Comparison of ENCODE assay signal across 15 cellular contexts in genomic region chr2:237964578-237965404, GRCh38. TPM values are rescaled to one million over a fixed set of nuclear protein-coding genes. Genes with fewer than 3 reads are reported as not detected.
DNase-seq lines count a peak whose midpoint lies in the region; ATAC-seq and TF ChIP-seq lines count a peak whose summit lies in the region.
"Had no signal": no experiment of that assay in that cellular context is flagged by ENCODE, and none has a peak within 500 bp of the region (broad histone marks: within the 10 kb centered on the region; RNA-seq: fewer than 3 reads in every experiment).

No MANE protein-coding gene starts in this region.

- TF ChIP-seq CTCF in cardiac fibroblast (IDR thresholded peaks at IDR 0.05; ENCODE audit: low read depth, low read length) (no peak), natural killer cell (IDR thresholded peaks at IDR 0.05) (no peak), GM13977 (IDR thresholded peaks at IDR 0.05; ENCODE audit: extremely low read depth, insufficient read depth, missing control alignments) (no peak)

- peaks cover 30 to 33% of the 10 kb centered on the region in 2 donors for H3K4me1 Mint-ChIP-seq in natural killer cell
- H3K4me1 Mint-ChIP-seq in activated CD4-positive, alpha-beta memory T cell treated with anti-CD3 and anti-CD28 coated beads for 36 hours (ENCODE audit: low read depth), result peaks cover 26% of the 10 kb centered on the region

- peak; percentile 83 for DNase-seq in CMK (ENCODE audit: low read depth)
- peak; percentile 54 for DNase-seq in M059J (ENCODE audit: low read depth)
- peak; percentile 90 to 98 for DNase-seq in cardiac fibroblast (ENCODE audit: low read depth in 2 of 2)
- no peak for DNase-seq in natural killer cell
- no peak for DNase-seq in activated CD4-positive, alpha-beta memory T cell treated with anti-CD3 and anti-CD28 coated beads for 36 hours
- DNase-seq in NCI-H2081 treated with DMSO at 0.1 percent for 48 hours (lab: John Stamatoyannopoulos, UW), result no peak
- DNase-seq in GM13977 (ENCODE audit: low spot score), result no peak
- DNase-seq: foreskin keratinocyte, Kasumi-1, kidney glomerular epithelial cell had no signal

- peak overlapping the region; percentile 60 for H3K4me3 Mint-ChIP-seq in natural killer cell
- H3K4me3 Mint-ChIP-seq in activated CD4-positive, alpha-beta memory T cell treated with anti-CD3 and anti-CD28 coated beads for 36 hours, result no peak overlapping the region
- H3K4me3 Mint-ChIP-seq: stimulated activated naive CD8-positive, alpha-beta T cell treated with anti-CD3 and anti-CD28 coated beads, Interleukin-15, Interleukin-2, amounts not matched to agents 100 ng/mL and 50 ng/mL, for 24 hours had no signal

- no peak overlapping the region for H3K4me3 ChIP-seq in cardiac fibroblast (replicated peaks in 1 of 2; ENCODE audit: low read depth in 2 of 2, low read length in 2 of 2)
- H3K4me3 ChIP-seq: GM12878, pancreas had no signal

- H3K27me3 Mint-ChIP-seq in natural killer cell (ENCODE audit: low read depth in 2 of 2), result no peaks in the 10 kb centered on the region
- H3K27me3 Mint-ChIP-seq in activated CD4-positive, alpha-beta memory T cell treated with anti-CD3 and anti-CD28 coated beads for 36 hours, result no peaks in the 10 kb centered on the region
- H3K27me3 Mint-ChIP-seq: stimulated activated naive CD8-positive, alpha-beta T cell treated with anti-CD3 and anti-CD28 coated beads, Interleukin-15, Interleukin-2, amounts not matched to agents 100 ng/mL and 50 ng/mL, for 24 hours had no signal

- in situ Hi-C loops in GM13977 (cut with MboI; ENCODE audit: low pct_unique_long_range_greater_than_20kb, low sequenced_read_pairs, unreplicated experiment), result no loop called here

- CTCF ChIA-PET in activated CD4-positive, alpha-beta memory T cell treated with anti-CD3 and anti-CD28 coated beads for 36 hours (lab: Charles Lee), result no interaction called here

- ATAC-seq in natural killer cell, result no peak
- no peak for ATAC-seq in GM18867 (IDR thresholded peaks at IDR 0.05; ENCODE audit: unreplicated experiment)
- ATAC-seq: foreskin keratinocyte, GM12878, HCT116, pancreas had no signal

- H3K9me3 Mint-ChIP-seq in natural killer cell, result peaks cover 0 to 2% of the 10 kb centered on the region in 2 donors
- H3K9me3 Mint-ChIP-seq in activated CD4-positive, alpha-beta memory T cell treated with anti-CD3 and anti-CD28 coated beads for 36 hours, result peaks cover 20% of the 10 kb centered on the region

- POLR2A ChIA-PET in activated CD4-positive, alpha-beta memory T cell treated with anti-CD3 and anti-CD28 coated beads for 36 hours (lab: Charles Lee), result no interaction called here

- peaks cover 8% of the 10 kb centered on the region for H3K36me3 Mint-ChIP-seq in natural killer cell
- H3K36me3 Mint-ChIP-seq in activated CD4-positive, alpha-beta memory T cell treated with anti-CD3 and anti-CD28 coated beads for 36 hours, result peaks cover 2% of the 10 kb centered on the region

- no peak overlapping the region for H3K27ac Mint-ChIP-seq in natural killer cell
- no peak overlapping the region for H3K27ac Mint-ChIP-seq in activated CD4-positive, alpha-beta memory T cell treated with anti-CD3 and anti-CD28 coated beads for 36 hours
- H3K27ac Mint-ChIP-seq: stimulated activated naive CD8-positive, alpha-beta T cell treated with anti-CD3 and anti-CD28 coated beads, Interleukin-15, Interleukin-2, amounts not matched to agents 100 ng/mL and 50 ng/mL, for 24 hours had no signal

- intact Hi-C loops in natural killer cell (cut with micrococcal nuclease), result loop anchor here (5.0 to 10.0 kb wide), 2 partner anchors 38 to 320 kb away; partner anchors contain the start of gene PER2
- intact Hi-C loops in activated CD4-positive, alpha-beta memory T cell treated with anti-CD3 and anti-CD28 coated beads for 36 hours (cut with micrococcal nuclease), result loop anchor here (5.0 to 10.0 kb wide), 5 partner anchors 42 to 463 kb away; partner anchors contain the start of genes ASB1 and RAMP1

RNA-seq across cellular contexts. Expression of gene UBE2F, which starts 2.0 kb away (rescaled TPM):
- total RNA-seq in M059J (2014; rRNA removed; shearing (Covaris generic)), result 86.9 and 99.0 TPM in 2 replicates
- total RNA-seq in natural killer cell, result 100 to 1,000 TPM in 1 of 3 donors, 10 to 100 TPM in 2; 82.4 to 135 (median 96.1) TPM
- 10 to 100 TPM; 50.7 to 52.9 TPM for total RNA-seq in activated CD4-positive, alpha-beta memory T cell treated with anti-CD3 and anti-CD28 coated beads for 36 hours

Comparison
In these comparisons a context has a peak if more than half of its experiments do, and no peak if none do; other contexts are left out.
1. DNase-seq: peak in CMK (single experiment), M059J (single experiment) and cardiac fibroblast (2 of 2); none in natural killer cell (single experiment), activated CD4-positive, alpha-beta memory T cell treated with anti-CD3 and anti-CD28 coated beads for 36 hours (single experiment), NCI-H2081 treated with DMSO at 0.1 percent for 48 hours (single experiment) and GM13977 (single experiment).